ENCODE assay signal across 24 cellular contexts in genomic region chr13:28283600-28283999, GRCh38.
DNase-seq lines count a peak whose midpoint lies in the region; ATAC-seq, FAIRE-seq and TF ChIP-seq lines count a peak whose summit lies in the region.
"Had no signal": no experiment of that assay in that cellular context is flagged by ENCODE, and none has a peak within 500 bp of the region (broad histone marks: within the 10 kb centered on the region; RNA-seq: fewer than 3 reads in every experiment).

No MANE protein-coding gene starts in this region.

- H4K8ac ChIP-seq in IMR-90 (ENCODE audit: low read depth in 2 of 2, low read length in 2 of 2): no peak overlapping the region

- no peaks in the 10 kb centered on the region for H3K9me3 ChIP-seq in IMR-90 (ENCODE audit: control insufficient read depth, insufficient read depth, low read length)
- H3K9me3 ChIP-seq: BE2C had no signal

- H3K4me3 ChIP-seq in IMR-90 (ENCODE audit: insufficient read depth, low read depth, low read length): no peak overlapping the region
- H3K4me3 ChIP-seq: BLaER1, GM12878 had no signal

- no peak for TF ChIP-seq CTCF in IMR-90 (conservative IDR thresholded peaks at IDR 0.05; ENCODE audit: low read depth, low read length)

- H3K4me2 ChIP-seq in IMR-90 (ENCODE audit: low read depth, low read length): no peak overlapping the region
- H3K4me2 ChIP-seq: BLaER1 had no signal

- in situ Hi-C loops in IMR-90 (cut with MboI; ENCODE audit: low sequenced_read_pairs): no loop called here

- H3K27me3 ChIP-seq in IMR-90 (ENCODE audit: control insufficient read depth, insufficient read depth, low read length): no peaks in the 10 kb centered on the region
- H3K27me3 ChIP-seq: BE2C, BLaER1 had no signal

- dilution Hi-C loops in IMR-90 (cut with HindIII; ENCODE audit: low sequenced_read_pairs, unreplicated experiment): no loop called here

- no peak overlapping the region for H2BK120ac ChIP-seq in IMR-90 (ENCODE audit: low read depth, low read length)

- H4K91ac ChIP-seq in IMR-90 (ENCODE audit: insufficient read depth, low read depth, low read length): no peak overlapping the region

- CTCF ChIA-PET in IMR-90 (lab: Yijun Ruan, JAX): no interaction called here

- no peaks in the 10 kb centered on the region for H4K20me1 ChIP-seq in IMR-90 (ENCODE audit: insufficient read depth, low read length)
- H4K20me1 ChIP-seq: BLaER1 had no signal

- H2AK5ac ChIP-seq in IMR-90 (ENCODE audit: low read depth, low read length): no peak overlapping the region

- BruUV-seq in IMR-90 (replicated peaks; lab: Mats Ljungman, UMichigan): no TSS peak

- POLR2A ChIA-PET in IMR-90 (lab: Charles Lee; ENCODE audit: unreplicated experiment): no interaction called here

- H3K4me1 ChIP-seq in IMR-90 (ENCODE audit: control insufficient read depth, insufficient read depth, low read length): no peaks in the 10 kb centered on the region
- H3K4me1 ChIP-seq: BE2C, BLaER1 had no signal

- TF ChIP-seq POLR2A in GM12891 (IDR thresholded peaks at IDR 0.05; ENCODE audit: low read depth, low read length) (no peak), IMR-90 (IDR thresholded peaks at IDR 0.05; ENCODE audit: low read depth, low read length) (no peak)

- intact Hi-C loops in IMR-90 (cut with micrococcal nuclease): no loop called here

- H3K18ac ChIP-seq in IMR-90 (ENCODE audit: low read depth, low read length): no peak overlapping the region

- H3K36me3 ChIP-seq in IMR-90 (ENCODE audit: control insufficient read depth, insufficient read depth, low read length): peaks cover 9% of the 10 kb centered on the region

- peak; percentile 40 for FAIRE-seq in GM12891 (lab: Jason Lieb, UNC)
- FAIRE-seq: A204.1, GM12878, GM19239 had no signal

- no peak overlapping the region for H3K9ac ChIP-seq in IMR-90 (ENCODE audit: low read depth, low read length)
- H3K9ac ChIP-seq: BLaER1 had no signal

- DNase-seq in GM12891 (ENCODE audit: insufficient read length, low spot score): no peak
- DNase-seq in IMR-90: no peak
- peak; percentile 7 for DNase-seq in iris pigment epithelial cell (ENCODE audit: low read depth)
- DNase-seq in NCI-H82 (lab: John Stamatoyannopoulos, UW): no peak
- DNase-seq in NCI-H1417 (lab: John Stamatoyannopoulos, UW): no peak
- DNase-seq: 8988T; ACHN; BE2C; C1 segment of cervical spinal cord; CD4-positive, alpha-beta memory T cell; CD4-positive, CD25-positive, alpha-beta regulatory T cell; CD8-positive, alpha-beta memory T cell; COR-L47; DMS 273 treated with DMSO at 0.1 percent for 48 hours; DMS153; DMS53; DMS79; DND-41; EL; GDM1 had no signal

- H3K23ac ChIP-seq in IMR-90 (ENCODE audit: low read depth, low read length): no peak overlapping the region

- no peak overlapping the region for H2AK9ac ChIP-seq in IMR-90 (replicated peaks; ENCODE audit: low read depth, low read length, poor library complexity)

- H3K9me1 ChIP-seq in IMR-90 (ENCODE audit: insufficient read depth, low read length): no peaks in the 10 kb centered on the region

- TF ChIP-seq RAD21 in IMR-90 (IDR thresholded peaks at IDR 0.05; ENCODE audit: low read length): no peak

- no peak overlapping the region for H2BK5ac ChIP-seq in IMR-90 (ENCODE audit: low read depth, low read length, poor library complexity, severe bottlenecking)

- H3K56ac ChIP-seq in IMR-90 (ENCODE audit: extremely low read depth, insufficient read depth, low read length): no peak overlapping the region

- peaks cover 0 to 6% of the 10 kb centered on the region in 2 experiments; a peak in 1 of 4 replicates for H3K79me1 ChIP-seq in IMR-90 (ENCODE audit: low read depth in 1 of 2, low read length in 2 of 2)

- no peak overlapping the region for H2BK15ac ChIP-seq in IMR-90 (ENCODE audit: low read depth, low read length)

- no peak overlapping the region for H3K4ac ChIP-seq in IMR-90 (ENCODE audit: low read depth, low read length)

- WGBS in IMR-90 (ENCODE audit: extremely low coverage in 2 of 2, insufficient read length in 1 of 2), 2 experiments: no CpG with 5 or more reads among the region's 3 CpGs

- H4K5ac ChIP-seq in IMR-90 (ENCODE audit: low read depth, low read length): no peak overlapping the region

- H3K27ac ChIP-seq in IMR-90 (ENCODE audit: insufficient read depth, low read length): no peak overlapping the region
- H3K27ac ChIP-seq: BLaER1 had no signal

- H2AFZ ChIP-seq in IMR-90 (replicated peaks; ENCODE audit: low read length, poor library complexity): no peak overlapping the region

- no peak overlapping the region for H3K14ac ChIP-seq in IMR-90 (replicated peaks; ENCODE audit: low read depth, low read length)

- no peak for ATAC-seq in IMR-90 (ENCODE audit: low read depth)
- ATAC-seq: GM12878 had no signal

- H2BK20ac ChIP-seq in IMR-90 (ENCODE audit: low read depth, low read length): no peak overlapping the region

TF ChIP-seq in GM12891, 5 proteins besides CTCF, POLR2A, EP300 and RAD21:
- TF ChIP-seq POU2F2 (IDR thresholded peaks at IDR 0.05; ENCODE audit: low read depth, low read length) (no peak), PAX5 (IDR thresholded peaks at IDR 0.05; ENCODE audit: insufficient read depth, low read length, severe bottlenecking) (no peak), SPI1 (IDR thresholded peaks at IDR 0.05; ENCODE audit: low read depth, low read length) (no peak), POLR2AphosphoS5 (IDR thresholded peaks at IDR 0.05; ENCODE audit: low read depth, low read length) (no peak), TAF1 (IDR thresholded peaks at IDR 0.05; ENCODE audit: low read depth, low read length) (no peak)

TF ChIP-seq in IMR-90, 13 proteins besides CTCF, POLR2A, EP300 and RAD21:
- TF ChIP-seq USF2 (IDR thresholded peaks at IDR 0.05; ENCODE audit: low read depth, low read length): no peak
- peak; percentile 79 for TF ChIP-seq CEBPB (IDR thresholded peaks at IDR 0.05; ENCODE audit: low read depth, low read length)
